Comparison of ENCODE assay signal across 8 cellular contexts in genomic region chr19:1384478-1385110, GRCh38. TPM values are rescaled to one million over a fixed set of nuclear protein-coding genes. Genes with fewer than 3 reads are reported as not detected.
DNase-seq lines count a peak whose midpoint lies in the region; ATAC-seq and TF ChIP-seq lines count a peak whose summit lies in the region.

No MANE protein-coding gene starts in this region.

- TSS peak; percentile 39 for BruUV-seq in Calu3 (replicated peaks; lab: Mats Ljungman, UMichigan)

- H3K27me3 Mint-ChIP-seq in Calu3 (ENCODE audit: unreplicated experiment) (peaks cover 8% of the 10 kb centered on the region), endothelial cell (ENCODE audit: unreplicated experiment) (peaks cover 21% of the 10 kb centered on the region), osteocyte (ENCODE audit: unreplicated experiment) (no peaks in the 10 kb centered on the region)

- H3K27me3 ChIP-seq in OCI-LY3 (ENCODE audit: low read depth, low read length), result no peaks in the 10 kb centered on the region

- TF ChIP-seq CTCF in Calu3 (IDR thresholded peaks at IDR 0.05; ENCODE audit: unreplicated experiment) (no peak), OCI-LY3 (IDR thresholded peaks at IDR 0.05; ENCODE audit: low read depth, low read length) (no peak), endothelial cell (IDR thresholded peaks at IDR 0.05; ENCODE audit: unreplicated experiment) (no peak), osteocyte (IDR thresholded peaks at IDR 0.05) (no peak), GM10266 (IDR thresholded peaks at IDR 0.05; ENCODE audit: control insufficient read depth, insufficient read depth, low read depth, missing control alignments) (no peak)

- H4K20me1 ChIP-seq in OCI-LY3 (ENCODE audit: insufficient read depth, low read length), result no peaks in the 10 kb centered on the region

- peaks cover 21% of the 10 kb centered on the region for H3K36me3 ChIP-seq in OCI-LY3 (replicated peaks; ENCODE audit: low read depth, low read length)

- H3K4me3 ChIP-seq in OCI-LY3 (ENCODE audit: low read length), result peak overlapping the region; percentile 91

- no peak overlapping the region; the same call in 1 of the 2 replicates for H3K27ac ChIP-seq in OCI-LY3 (ENCODE audit: low read length)

- H3K4me3 Mint-ChIP-seq in Calu3 (ENCODE audit: low read depth, unreplicated experiment), result peak overlapping the region; percentile 79
- peak overlapping the region; percentile 87 for H3K4me3 Mint-ChIP-seq in endothelial cell (ENCODE audit: unreplicated experiment)
- H3K4me3 Mint-ChIP-seq in osteocyte (ENCODE audit: unreplicated experiment), result peak overlapping the region; percentile 85

- peaks cover 21% of the 10 kb centered on the region for H3K36me3 Mint-ChIP-seq in Calu3 (ENCODE audit: insufficient read depth, unreplicated experiment)
- H3K36me3 Mint-ChIP-seq in endothelial cell (ENCODE audit: low read depth, unreplicated experiment), result peaks cover 15% of the 10 kb centered on the region
- peaks cover 10% of the 10 kb centered on the region for H3K36me3 Mint-ChIP-seq in osteocyte (ENCODE audit: unreplicated experiment)

- H3K27ac Mint-ChIP-seq in Calu3 (ENCODE audit: unreplicated experiment) (no peak overlapping the region), endothelial cell (ENCODE audit: unreplicated experiment) (peak overlapping the region; percentile 6), osteocyte (ENCODE audit: unreplicated experiment) (peak overlapping the region; percentile 66)

- intact Hi-C loops in Calu3 (cut with micrococcal nuclease; ENCODE audit: unreplicated experiment), result no loop called here

- CTCF ChIA-PET in Calu3 (lab: Charles Lee), result no interaction called here

- peak overlapping the region; percentile 80 for H3K9ac ChIP-seq in OCI-LY3 (ENCODE audit: low read length)

- H3K9me3 Mint-ChIP-seq in Calu3 (ENCODE audit: low read depth, unreplicated experiment) (no peaks in the 10 kb centered on the region), endothelial cell (ENCODE audit: unreplicated experiment) (no peaks in the 10 kb centered on the region), osteocyte (ENCODE audit: unreplicated experiment) (no peaks in the 10 kb centered on the region)

- ATAC-seq in GM18517 (IDR thresholded peaks at IDR 0.05; ENCODE audit: unreplicated experiment), result no peak

- H3K9me3 ChIP-seq in OCI-LY3 (ENCODE audit: insufficient read depth, low read length), result no peaks in the 10 kb centered on the region

- H3K4me1 Mint-ChIP-seq in Calu3 (ENCODE audit: low read depth, unreplicated experiment) (peaks cover 8% of the 10 kb centered on the region), endothelial cell (ENCODE audit: unreplicated experiment) (peaks cover 11% of the 10 kb centered on the region), osteocyte (ENCODE audit: unreplicated experiment) (peaks cover 18% of the 10 kb centered on the region)

- DNase-seq in Calu3, result no peak
- DNase-seq in endothelial cell (ENCODE audit: low spot score), result no peak
- no peak for DNase-seq in osteocyte (ENCODE audit: extremely low spot score, unreplicated experiment)
- DNase-seq in GM10266 (ENCODE audit: extremely low spot score), result no peak
- DNase-seq in stimulated activated CD4-positive, alpha-beta T cell treated with anti-CD3 and anti-CD28 coated beads, Interleukin-4, amount 100 ng/mL, for 24 hours, result no peak
- DNase-seq in T-helper 9 cell, result no peak

- H3K4me2 ChIP-seq in OCI-LY3 (ENCODE audit: low read length), result peak overlapping the region; percentile 89

- H3K79me2 ChIP-seq in OCI-LY3 (ENCODE audit: low read length), result peaks cover 38% of the 10 kb centered on the region

- no peak overlapping the region for H2AFZ ChIP-seq in OCI-LY3 (ENCODE audit: low read depth, low read length)

- peaks cover 11% of the 10 kb centered on the region for H3K4me1 ChIP-seq in OCI-LY3 (ENCODE audit: low read length)

RNA-seq across cellular contexts. Expression of gene NDUFS7, which starts 0.9 kb away (rescaled TPM):
- total RNA-seq in Calu3 (2022), result 60.3 and 67.9 TPM in 2 replicates
- 84.0 TPM for total RNA-seq in endothelial cell (ENCODE audit: unreplicated experiment)
- 71.7 and 74.4 TPM in 2 replicates for total RNA-seq in osteocyte

RNA-seq across cellular contexts. Expression of gene GAMT, which starts 16.7 kb away (rescaled TPM):
- total RNA-seq in Calu3 (2022) (14.3 and 19.4 TPM in 2 replicates), endothelial cell (ENCODE audit: unreplicated experiment) (18.1 TPM), osteocyte (31.2 and 35.3 TPM in 2 replicates)

RNA-seq across cellular contexts. Expression of gene DAZAP1, which starts 22.8 kb away (rescaled TPM):
- total RNA-seq in Calu3 (2022), result 148 and 151 TPM in 2 replicates
- 145 TPM for total RNA-seq in endothelial cell (ENCODE audit: unreplicated experiment)
- total RNA-seq in osteocyte, result 91.0 and 101 TPM in 2 replicates

RNA-seq across cellular contexts. Expression of gene RPS15, which starts 53.6 kb away (rescaled TPM):
- 628 and 642 TPM in 2 replicates for total RNA-seq in Calu3 (2022)
- total RNA-seq in endothelial cell (ENCODE audit: unreplicated experiment), result 1,175 TPM
- 932 and 969 TPM in 2 replicates for total RNA-seq in osteocyte
